ENCODE assay signal across 1 cellular context in the genomic region with DNA sequence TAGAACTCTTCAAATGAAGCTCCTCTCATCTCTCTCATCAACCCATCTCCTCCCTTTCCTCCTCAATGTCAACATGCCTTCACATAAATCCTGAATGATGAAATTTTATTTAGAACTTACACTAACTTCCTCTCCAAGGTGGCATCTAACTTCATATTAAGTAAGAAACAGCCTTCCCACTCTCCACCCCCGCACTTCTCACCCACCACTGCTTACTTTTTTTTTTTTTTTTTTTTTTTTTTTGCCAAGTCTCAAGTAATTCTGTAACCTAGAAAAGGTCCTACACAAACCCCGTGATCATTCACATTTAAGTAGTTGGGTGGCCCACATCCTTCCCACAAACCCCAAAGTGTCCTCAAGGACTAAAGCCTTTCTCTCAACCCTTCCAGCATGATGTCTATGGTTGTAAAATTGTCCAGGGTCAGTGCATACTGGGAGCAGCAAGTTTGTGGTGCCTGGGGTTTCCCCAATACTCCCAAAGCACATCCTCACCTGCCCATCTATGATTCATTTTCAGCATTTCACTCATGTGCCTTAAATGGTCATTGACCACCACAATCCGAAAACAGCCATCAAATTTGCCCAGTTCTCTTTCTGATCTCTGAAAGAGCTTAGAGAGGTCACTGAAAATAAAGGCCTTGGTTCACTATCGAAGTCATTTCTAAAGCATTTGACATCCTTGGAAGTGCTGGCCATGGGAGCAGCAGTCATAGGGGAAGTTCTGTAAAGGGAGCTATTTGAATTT.
TF ChIP-seq lines count a peak whose summit lies in the region.

No MANE protein-coding gene starts in this region.

TF ChIP-seq in GM12878, 131 proteins besides CTCF, POLR2A, EP300 and RAD21 (continued from another document and continues in another):
- TF ChIP-seq, protein P1, sequence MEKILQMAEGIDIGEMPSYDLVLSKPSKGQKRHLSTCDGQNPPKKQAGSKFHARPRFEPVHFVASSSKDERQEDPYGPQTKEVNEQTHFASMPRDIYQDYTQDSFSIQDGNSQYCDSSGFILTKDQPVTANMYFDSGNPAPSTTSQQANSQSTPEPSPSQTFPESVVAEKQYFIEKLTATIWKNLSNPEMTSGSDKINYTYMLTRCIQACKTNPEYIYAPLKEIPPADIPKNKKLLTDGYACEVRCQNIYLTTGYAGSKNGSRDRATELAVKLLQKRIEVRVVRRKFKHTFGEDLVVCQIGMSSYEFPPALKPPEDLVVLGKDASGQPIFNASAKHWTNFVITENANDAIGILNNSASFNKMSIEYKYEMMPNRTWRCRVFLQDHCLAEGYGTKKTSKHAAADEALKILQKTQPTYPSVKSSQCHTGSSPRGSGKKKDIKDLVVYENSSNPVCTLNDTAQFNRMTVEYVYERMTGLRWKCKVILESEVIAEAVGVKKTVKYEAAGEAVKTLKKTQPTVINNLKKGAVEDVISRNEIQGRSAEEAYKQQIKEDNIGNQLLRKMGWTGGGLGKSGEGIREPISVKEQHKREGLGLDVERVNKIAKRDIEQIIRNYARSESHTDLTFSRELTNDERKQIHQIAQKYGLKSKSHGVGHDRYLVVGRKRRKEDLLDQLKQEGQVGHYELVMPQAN (conservative IDR thresholded peaks at IDR 0.05), result no peak
- TF ChIP-seq, protein P2, sequence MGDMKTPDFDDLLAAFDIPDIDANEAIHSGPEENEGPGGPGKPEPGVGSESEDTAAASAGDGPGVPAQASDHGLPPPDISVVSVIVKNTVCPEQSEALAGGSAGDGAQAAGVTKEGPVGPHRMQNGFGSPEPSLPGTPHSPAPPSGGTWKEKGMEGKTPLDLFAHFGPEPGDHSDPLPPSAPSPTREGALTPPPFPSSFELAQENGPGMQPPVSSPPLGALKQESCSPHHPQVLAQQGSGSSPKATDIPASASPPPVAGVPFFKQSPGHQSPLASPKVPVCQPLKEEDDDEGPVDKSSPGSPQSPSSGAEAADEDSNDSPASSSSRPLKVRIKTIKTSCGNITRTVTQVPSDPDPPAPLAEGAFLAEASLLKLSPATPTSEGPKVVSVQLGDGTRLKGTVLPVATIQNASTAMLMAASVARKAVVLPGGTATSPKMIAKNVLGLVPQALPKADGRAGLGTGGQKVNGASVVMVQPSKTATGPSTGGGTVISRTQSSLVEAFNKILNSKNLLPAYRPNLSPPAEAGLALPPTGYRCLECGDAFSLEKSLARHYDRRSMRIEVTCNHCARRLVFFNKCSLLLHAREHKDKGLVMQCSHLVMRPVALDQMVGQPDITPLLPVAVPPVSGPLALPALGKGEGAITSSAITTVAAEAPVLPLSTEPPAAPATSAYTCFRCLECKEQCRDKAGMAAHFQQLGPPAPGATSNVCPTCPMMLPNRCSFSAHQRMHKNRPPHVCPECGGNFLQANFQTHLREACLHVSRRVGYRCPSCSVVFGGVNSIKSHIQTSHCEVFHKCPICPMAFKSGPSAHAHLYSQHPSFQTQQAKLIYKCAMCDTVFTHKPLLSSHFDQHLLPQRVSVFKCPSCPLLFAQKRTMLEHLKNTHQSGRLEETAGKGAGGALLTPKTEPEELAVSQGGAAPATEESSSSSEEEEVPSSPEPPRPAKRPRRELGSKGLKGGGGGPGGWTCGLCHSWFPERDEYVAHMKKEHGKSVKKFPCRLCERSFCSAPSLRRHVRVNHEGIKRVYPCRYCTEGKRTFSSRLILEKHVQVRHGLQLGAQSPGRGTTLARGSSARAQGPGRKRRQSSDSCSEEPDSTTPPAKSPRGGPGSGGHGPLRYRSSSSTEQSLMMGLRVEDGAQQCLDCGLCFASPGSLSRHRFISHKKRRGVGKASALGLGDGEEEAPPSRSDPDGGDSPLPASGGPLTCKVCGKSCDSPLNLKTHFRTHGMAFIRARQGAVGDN (IDR thresholded peaks at IDR 0.05), result peak; percentile 71
- TF ChIP-seq NRF1 (conservative IDR thresholded peaks at IDR 0.05; ENCODE audit: low read depth, low read length) (no peak), CBX5 (IDR thresholded peaks at IDR 0.05; ENCODE audit: low read depth) (peak; percentile 68), NR2C1 (IDR thresholded peaks at IDR 0.05) (no peak), MYB (IDR thresholded peaks at IDR 0.05; ENCODE audit: borderline replicate concordance, low read depth, low read length) (no peak), ETV6 (conservative IDR thresholded peaks at IDR 0.05 in 1 of 2, IDR thresholded peaks at IDR 0.05 in 1 of 2; ENCODE audit: borderline replicate concordance in 1 of 2, low read depth in 1 of 2) (peak in 1 of 2 experiments; percentile 56; a peak in 1 of 4 replicates), SREBF2 (IDR thresholded peaks at IDR 0.05; ENCODE audit: low read length) (no peak), EGR1 (IDR thresholded peaks at IDR 0.05; ENCODE audit: borderline replicate concordance in 1 of 2, low read depth in 2 of 2, low read length in 2 of 2) (peak in 1 of 2 experiments; percentile 89; a peak in 1 of 3 replicates), MTA3 (IDR thresholded peaks at IDR 0.05; ENCODE audit: borderline replicate concordance, low read length) (peak; percentile 83), ATF7 (IDR thresholded peaks at IDR 0.05; ENCODE audit: low read depth) (peak; percentile 68), GATAD2B (conservative IDR thresholded peaks at IDR 0.05; ENCODE audit: low read depth) (peak; percentile 40; the same call in 1 of the 2 replicates), YY1 (IDR thresholded peaks at IDR 0.05; ENCODE audit: low read depth, low read length) (no peak; the same call in 1 of the 2 replicates), DPF2 (IDR thresholded peaks at IDR 0.05) (peak; percentile 93), KLF5 (IDR thresholded peaks at IDR 0.05; ENCODE audit: partially characterized antibody) (no peak), KAT2A (conservative IDR thresholded peaks at IDR 0.05; ENCODE audit: control insufficient read depth, low read depth, low read length) (no peak), FOXM1 (IDR thresholded peaks at IDR 0.05; ENCODE audit: low read depth, low read length) (peak; percentile 95), MYC (IDR thresholded peaks at IDR 0.05; ENCODE audit: insufficient read depth, insufficient read length, insufficient replicate concordance, low read length, severe bottlenecking) (no peak), EED (IDR thresholded peaks at IDR 0.05; ENCODE audit: low read depth) (peak; percentile 97), TARDBP (IDR thresholded peaks at IDR 0.05; ENCODE audit: borderline replicate concordance) (no peak), RUNX3 (IDR thresholded peaks at IDR 0.05; ENCODE audit: low read length) (peak; percentile 98), HDAC2 (IDR thresholded peaks at IDR 0.05) (no peak), TCF12 (IDR thresholded peaks at IDR 0.05; ENCODE audit: low read depth, low read length) (peak; percentile 91), IKZF2 (IDR thresholded peaks at IDR 0.05) (peak; percentile 95), EZH2 (IDR thresholded peaks at IDR 0.05; ENCODE audit: borderline replicate concordance, control insufficient read depth, low read depth, low read length) (no peak), ZSCAN29 (IDR thresholded peaks at IDR 0.05) (no peak; the same call in 1 of the 2 replicates), YBX1 (IDR thresholded peaks at IDR 0.05) (no peak), CHD1 (IDR thresholded peaks at IDR 0.05; ENCODE audit: low read depth, low read length) (no peak), SMC3 (IDR thresholded peaks at IDR 0.05; ENCODE audit: borderline replicate concordance, low read length) (no peak; the same call in 1 of the 2 replicates), BMI1 (IDR thresholded peaks at IDR 0.05; ENCODE audit: borderline replicate concordance) (no peak), POLR2AphosphoS2 (IDR thresholded peaks at IDR 0.05; ENCODE audit: low read depth, low read length) (no peak), POLR2AphosphoS5 (IDR thresholded peaks at IDR 0.05; ENCODE audit: low read length) (no peak), CBFB (IDR thresholded peaks at IDR 0.05; ENCODE audit: low read depth) (no peak), CHD4 (IDR thresholded peaks at IDR 0.05) (no peak), TBL1XR1 (IDR thresholded peaks at IDR 0.05; ENCODE audit: low read depth, low read length) (peak; percentile 68), SUPT20H (IDR thresholded peaks at IDR 0.05; ENCODE audit: borderline replicate concordance, control insufficient read depth, low read depth, low read length) (no peak), NR2C2 (IDR thresholded peaks at IDR 0.05; ENCODE audit: borderline replicate concordance, control insufficient read depth, insufficient read length, low read depth) (no peak), BRCA1 (IDR thresholded peaks at IDR 0.05; ENCODE audit: low read depth, low read length) (no peak), MXI1 (IDR thresholded peaks at IDR 0.05; ENCODE audit: low read depth, low read length) (no peak), PAX8 (IDR thresholded peaks at IDR 0.05) (no peak), GABPA (IDR thresholded peaks at IDR 0.05; ENCODE audit: low read depth) (peak; percentile 55; the same call in 1 of the 2 replicates), KDM1A (IDR thresholded peaks at IDR 0.05; ENCODE audit: borderline replicate concordance) (no peak)
- TF ChIP-seq, protein P3, sequence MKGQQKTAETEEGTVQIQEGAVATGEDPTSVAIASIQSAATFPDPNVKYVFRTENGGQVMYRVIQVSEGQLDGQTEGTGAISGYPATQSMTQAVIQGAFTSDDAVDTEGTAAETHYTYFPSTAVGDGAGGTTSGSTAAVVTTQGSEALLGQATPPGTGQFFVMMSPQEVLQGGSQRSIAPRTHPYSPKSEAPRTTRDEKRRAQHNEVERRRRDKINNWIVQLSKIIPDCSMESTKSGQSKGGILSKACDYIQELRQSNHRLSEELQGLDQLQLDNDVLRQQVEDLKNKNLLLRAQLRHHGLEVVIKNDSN (IDR thresholded peaks at IDR 0.05; ENCODE audit: borderline replicate concordance, extremely low read length, insufficient read depth, low read depth, low read length), result no peak
- TF ChIP-seq, protein P4, sequence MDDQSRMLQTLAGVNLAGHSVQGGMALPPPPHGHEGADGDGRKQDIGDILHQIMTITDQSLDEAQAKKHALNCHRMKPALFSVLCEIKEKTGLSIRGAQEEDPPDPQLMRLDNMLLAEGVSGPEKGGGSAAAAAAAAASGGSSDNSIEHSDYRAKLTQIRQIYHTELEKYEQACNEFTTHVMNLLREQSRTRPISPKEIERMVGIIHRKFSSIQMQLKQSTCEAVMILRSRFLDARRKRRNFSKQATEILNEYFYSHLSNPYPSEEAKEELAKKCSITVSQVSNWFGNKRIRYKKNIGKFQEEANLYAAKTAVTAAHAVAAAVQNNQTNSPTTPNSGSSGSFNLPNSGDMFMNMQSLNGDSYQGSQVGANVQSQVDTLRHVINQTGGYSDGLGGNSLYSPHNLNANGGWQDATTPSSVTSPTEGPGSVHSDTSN (IDR thresholded peaks at IDR 0.05; ENCODE audit: insufficient replicate concordance, low read depth, low read length), result no peak
- TF ChIP-seq, protein P5, sequence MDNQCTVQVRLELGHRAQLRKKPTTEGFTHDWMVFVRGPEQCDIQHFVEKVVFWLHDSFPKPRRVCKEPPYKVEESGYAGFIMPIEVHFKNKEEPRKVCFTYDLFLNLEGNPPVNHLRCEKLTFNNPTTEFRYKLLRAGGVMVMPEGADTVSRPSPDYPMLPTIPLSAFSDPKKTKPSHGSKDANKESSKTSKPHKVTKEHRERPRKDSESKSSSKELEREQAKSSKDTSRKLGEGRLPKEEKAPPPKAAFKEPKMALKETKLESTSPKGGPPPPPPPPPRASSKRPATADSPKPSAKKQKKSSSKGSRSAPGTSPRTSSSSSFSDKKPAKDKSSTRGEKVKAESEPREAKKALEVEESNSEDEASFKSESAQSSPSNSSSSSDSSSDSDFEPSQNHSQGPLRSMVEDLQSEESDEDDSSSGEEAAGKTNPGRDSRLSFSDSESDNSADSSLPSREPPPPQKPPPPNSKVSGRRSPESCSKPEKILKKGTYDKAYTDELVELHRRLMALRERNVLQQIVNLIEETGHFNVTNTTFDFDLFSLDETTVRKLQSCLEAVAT (IDR thresholded peaks at IDR 0.05), result peak; percentile 74
- TF ChIP-seq, protein P6, sequence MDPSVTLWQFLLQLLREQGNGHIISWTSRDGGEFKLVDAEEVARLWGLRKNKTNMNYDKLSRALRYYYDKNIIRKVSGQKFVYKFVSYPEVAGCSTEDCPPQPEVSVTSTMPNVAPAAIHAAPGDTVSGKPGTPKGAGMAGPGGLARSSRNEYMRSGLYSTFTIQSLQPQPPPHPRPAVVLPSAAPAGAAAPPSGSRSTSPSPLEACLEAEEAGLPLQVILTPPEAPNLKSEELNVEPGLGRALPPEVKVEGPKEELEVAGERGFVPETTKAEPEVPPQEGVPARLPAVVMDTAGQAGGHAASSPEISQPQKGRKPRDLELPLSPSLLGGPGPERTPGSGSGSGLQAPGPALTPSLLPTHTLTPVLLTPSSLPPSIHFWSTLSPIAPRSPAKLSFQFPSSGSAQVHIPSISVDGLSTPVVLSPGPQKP (IDR thresholded peaks at IDR 0.05; ENCODE audit: low read depth, low read length), result no peak
- TF ChIP-seq, protein P7, sequence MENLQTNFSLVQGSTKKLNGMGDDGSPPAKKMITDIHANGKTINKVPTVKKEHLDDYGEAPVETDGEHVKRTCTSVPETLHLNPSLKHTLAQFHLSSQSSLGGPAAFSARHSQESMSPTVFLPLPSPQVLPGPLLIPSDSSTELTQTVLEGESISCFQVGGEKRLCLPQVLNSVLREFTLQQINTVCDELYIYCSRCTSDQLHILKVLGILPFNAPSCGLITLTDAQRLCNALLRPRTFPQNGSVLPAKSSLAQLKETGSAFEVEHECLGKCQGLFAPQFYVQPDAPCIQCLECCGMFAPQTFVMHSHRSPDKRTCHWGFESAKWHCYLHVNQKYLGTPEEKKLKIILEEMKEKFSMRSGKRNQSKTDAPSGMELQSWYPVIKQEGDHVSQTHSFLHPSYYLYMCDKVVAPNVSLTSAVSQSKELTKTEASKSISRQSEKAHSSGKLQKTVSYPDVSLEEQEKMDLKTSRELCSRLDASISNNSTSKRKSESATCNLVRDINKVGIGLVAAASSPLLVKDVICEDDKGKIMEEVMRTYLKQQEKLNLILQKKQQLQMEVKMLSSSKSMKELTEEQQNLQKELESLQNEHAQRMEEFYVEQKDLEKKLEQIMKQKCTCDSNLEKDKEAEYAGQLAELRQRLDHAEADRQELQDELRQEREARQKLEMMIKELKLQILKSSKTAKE (IDR thresholded peaks at IDR 0.05; ENCODE audit: low read depth, poor library complexity, severe bottlenecking), result peak; percentile 87
- TF ChIP-seq, protein P8, sequence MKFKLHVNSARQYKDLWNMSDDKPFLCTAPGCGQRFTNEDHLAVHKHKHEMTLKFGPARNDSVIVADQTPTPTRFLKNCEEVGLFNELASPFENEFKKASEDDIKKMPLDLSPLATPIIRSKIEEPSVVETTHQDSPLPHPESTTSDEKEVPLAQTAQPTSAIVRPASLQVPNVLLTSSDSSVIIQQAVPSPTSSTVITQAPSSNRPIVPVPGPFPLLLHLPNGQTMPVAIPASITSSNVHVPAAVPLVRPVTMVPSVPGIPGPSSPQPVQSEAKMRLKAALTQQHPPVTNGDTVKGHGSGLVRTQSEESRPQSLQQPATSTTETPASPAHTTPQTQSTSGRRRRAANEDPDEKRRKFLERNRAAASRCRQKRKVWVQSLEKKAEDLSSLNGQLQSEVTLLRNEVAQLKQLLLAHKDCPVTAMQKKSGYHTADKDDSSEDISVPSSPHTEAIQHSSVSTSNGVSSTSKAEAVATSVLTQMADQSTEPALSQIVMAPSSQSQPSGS (IDR thresholded peaks at IDR 0.05; ENCODE audit: low read length), result peak; percentile 96
- TF ChIP-seq, protein P9, sequence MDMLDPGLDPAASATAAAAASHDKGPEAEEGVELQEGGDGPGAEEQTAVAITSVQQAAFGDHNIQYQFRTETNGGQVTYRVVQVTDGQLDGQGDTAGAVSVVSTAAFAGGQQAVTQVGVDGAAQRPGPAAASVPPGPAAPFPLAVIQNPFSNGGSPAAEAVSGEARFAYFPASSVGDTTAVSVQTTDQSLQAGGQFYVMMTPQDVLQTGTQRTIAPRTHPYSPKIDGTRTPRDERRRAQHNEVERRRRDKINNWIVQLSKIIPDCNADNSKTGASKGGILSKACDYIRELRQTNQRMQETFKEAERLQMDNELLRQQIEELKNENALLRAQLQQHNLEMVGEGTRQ (IDR thresholded peaks at IDR 0.05; ENCODE audit: borderline replicate concordance, low read depth, low read length), result no peak
